10 cellular contexts compared by ENCODE assay signal in the genomic region with DNA sequence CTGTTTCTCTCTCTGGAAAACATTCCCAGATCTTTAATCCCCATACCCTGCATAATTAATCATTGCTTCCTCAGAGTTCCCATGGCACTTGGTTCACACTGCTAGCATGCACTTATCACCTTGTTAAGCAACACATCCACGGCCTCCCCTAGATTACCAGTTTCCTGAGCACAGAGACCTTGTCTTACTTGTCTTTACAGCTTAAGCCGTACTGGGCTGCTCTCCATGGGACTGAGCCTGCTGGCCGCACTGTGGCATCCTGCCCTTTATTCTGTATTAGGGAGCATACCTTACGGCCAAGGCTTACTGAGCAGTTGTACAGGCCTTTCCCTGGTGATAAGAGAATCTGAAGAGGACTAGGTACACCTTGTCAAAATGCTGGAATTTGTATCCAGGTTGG.
DNase-seq lines count a peak whose midpoint lies in the region; ATAC-seq and TF ChIP-seq lines count a peak whose summit lies in the region.
"Had no signal": no experiment of that assay in that cellular context is flagged by ENCODE, and none has a peak within 500 bp of the region (broad histone marks: within the 10 kb centered on the region; RNA-seq: fewer than 3 reads in every experiment).

No MANE protein-coding gene starts in this region.

- H3K9me3 ChIP-seq in colonic mucosa (no peaks in the 10 kb centered on the region), liver (ENCODE audit: control insufficient read depth in 4 of 4, low read length in 3 of 4) (no peaks in the 10 kb centered on the region), thyroid gland (no peaks in the 10 kb centered on the region)

- no peak for TF ChIP-seq CTCF in colonic mucosa (IDR thresholded peaks at IDR 0.05)
- TF ChIP-seq CTCF in liver (IDR thresholded peaks at IDR 0.05; ENCODE audit: low read depth, low read length, missing input control), result no peak
- no peak for TF ChIP-seq CTCF in thyroid gland (IDR thresholded peaks at IDR 0.05)

- H3K4me1 ChIP-seq in colonic mucosa (peaks cover 23% of the 10 kb centered on the region), liver (ENCODE audit: control insufficient read depth in 4 of 4, insufficient read depth in 4 of 4, low read length in 3 of 4) (peaks cover 11 to 37% (median 33%) of the 10 kb centered on the region in 4 donors), thyroid gland (peaks cover 36 to 47% of the 10 kb centered on the region in 2 donors)

- H3K27me3 ChIP-seq in colonic mucosa (no peaks in the 10 kb centered on the region), liver (ENCODE audit: control insufficient read depth in 4 of 4, insufficient read depth in 4 of 4, low read length in 3 of 4) (no peaks in the 10 kb centered on the region), thyroid gland (no peaks in the 10 kb centered on the region)

- TF ChIP-seq RAD21 in liver (IDR thresholded peaks at IDR 0.05), result peak in 1 of 2 donors; percentile 17

- H3K27ac ChIP-seq in colonic mucosa, result peak overlapping the region; percentile 62
- peak overlapping the region; percentile 84 to 86 for H3K27ac ChIP-seq in liver (ENCODE audit: low read depth in 1 of 2, low read length in 2 of 2)
- H3K27ac ChIP-seq in thyroid gland, result peak overlapping the region; percentile 84 to 89 (median 85)

- H3K36me3 ChIP-seq in colonic mucosa (no peaks in the 10 kb centered on the region), liver (ENCODE audit: control insufficient read depth in 4 of 4, insufficient read depth in 3 of 4, low read depth in 1 of 4, low read length in 3 of 4) (no peaks in the 10 kb centered on the region), thyroid gland (no peaks in the 10 kb centered on the region)

- H3K4me3 ChIP-seq in colonic mucosa (no peak overlapping the region), liver (ENCODE audit: low read depth in 1 of 3, low read length in 3 of 3) (no peak overlapping the region), thyroid gland (replicated peaks in 1 of 3) (no peak overlapping the region)

- WGBS in liver, result 42% methylated on average over 4 of the region's 4 CpGs
- WGBS in thyroid gland, 2 donors, result 58 to 70% methylated on average over 4 of the region's 4 CpGs

- DNase-seq in RPMI7951 (ENCODE audit: low read depth) (peak; percentile 13), colonic mucosa (no peak), thyroid gland (peak; percentile 17 to 22), T-helper 1 cell (no peak), NCI-H187 treated with DMSO at 0.1 percent for 48 hours (lab: John Stamatoyannopoulos, UW) (no peak)
- DNase-seq: activated CD4-positive, CD25-positive, alpha-beta regulatory T cell; GF-D8; stimulated activated naive CD4-positive, alpha-beta T cell had no signal

- no peak for TF ChIP-seq POLR2A in thyroid gland (IDR thresholded peaks at IDR 0.05)

- no peak for ATAC-seq in HG02970 (IDR thresholded peaks at IDR 0.05; ENCODE audit: low FRiP score, unreplicated experiment)

- H3K9ac ChIP-seq in colonic mucosa (ENCODE audit: low read depth in 2 of 2, low read length in 2 of 2), result peak overlapping the region in 1 of 2 donors; percentile 77
- no peak overlapping the region for H3K9ac ChIP-seq in liver (ENCODE audit: low read depth in 1 of 2, low read length in 2 of 2)

- intact Hi-C loops in colonic mucosa (cut with DNase I) (no loop called here), thyroid gland (cut with DNase I) (no loop called here)

TF ChIP-seq in liver, 16 proteins besides CTCF, POLR2A, EP300 and RAD21:
- TF ChIP-seq, protein P1, sequence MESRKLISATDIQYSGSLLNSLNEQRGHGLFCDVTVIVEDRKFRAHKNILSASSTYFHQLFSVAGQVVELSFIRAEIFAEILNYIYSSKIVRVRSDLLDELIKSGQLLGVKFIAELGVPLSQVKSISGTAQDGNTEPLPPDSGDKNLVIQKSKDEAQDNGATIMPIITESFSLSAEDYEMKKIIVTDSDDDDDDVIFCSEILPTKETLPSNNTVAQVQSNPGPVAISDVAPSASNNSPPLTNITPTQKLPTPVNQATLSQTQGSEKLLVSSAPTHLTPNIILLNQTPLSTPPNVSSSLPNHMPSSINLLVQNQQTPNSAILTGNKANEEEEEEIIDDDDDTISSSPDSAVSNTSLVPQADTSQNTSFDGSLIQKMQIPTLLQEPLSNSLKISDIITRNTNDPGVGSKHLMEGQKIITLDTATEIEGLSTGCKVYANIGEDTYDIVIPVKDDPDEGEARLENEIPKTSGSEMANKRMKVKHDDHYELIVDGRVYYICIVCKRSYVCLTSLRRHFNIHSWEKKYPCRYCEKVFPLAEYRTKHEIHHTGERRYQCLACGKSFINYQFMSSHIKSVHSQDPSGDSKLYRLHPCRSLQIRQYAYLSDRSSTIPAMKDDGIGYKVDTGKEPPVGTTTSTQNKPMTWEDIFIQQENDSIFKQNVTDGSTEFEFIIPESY (IDR thresholded peaks at IDR 0.05), result no peak

Comparison
In these comparisons a context has a peak if more than half of its experiments do, and no peak if none do; other contexts are left out.
1. DNase-seq: peak in RPMI7951 (single experiment) and thyroid gland (2 of 2); none in colonic mucosa (single experiment), T-helper 1 cell (0 of 5) and NCI-H187 treated with DMSO at 0.1 percent for 48 hours (single experiment).
2. Peak in every context shown above with its lines, with median percentiles within 50 percentile points of each other: H3K27ac ChIP-seq.